In the genomic region with DNA sequence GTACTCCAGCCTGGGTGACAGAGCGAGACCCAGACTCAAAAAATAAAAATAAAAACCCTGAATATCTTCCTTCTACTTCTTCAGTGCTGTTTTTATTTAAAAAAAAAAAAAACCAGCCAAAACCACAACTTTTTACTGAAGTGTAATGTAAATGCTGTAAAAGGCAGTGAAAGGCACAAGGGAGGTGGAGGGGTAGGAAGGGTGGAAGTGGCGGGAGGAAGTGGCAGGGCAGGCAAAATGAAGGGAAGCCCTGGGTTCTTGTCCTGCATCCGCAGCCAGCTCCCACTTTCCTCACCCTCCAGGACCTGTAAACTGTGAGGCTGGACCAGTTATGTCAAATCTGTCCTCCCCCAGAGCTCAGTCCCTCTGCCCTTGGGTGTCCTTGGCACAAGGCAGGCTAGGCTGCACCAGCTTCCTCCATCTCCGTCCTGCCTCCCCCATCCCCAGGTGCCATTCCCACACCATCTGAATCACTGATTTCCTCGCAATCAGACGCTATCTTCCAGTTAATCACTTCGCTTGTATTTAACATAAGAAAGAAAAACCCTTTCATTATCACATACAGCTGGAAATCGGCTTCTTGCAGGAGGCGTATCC, we compare ENCODE assay signal across 22 cellular contexts. TPM values are rescaled to one million over a fixed set of nuclear protein-coding genes. Genes with fewer than 3 reads are reported as not detected.
A peak's percentile ranks its signal among the peaks of the same experiment; 100 is the strongest.
DNase-seq lines count a peak whose midpoint lies in the region; ATAC-seq and TF ChIP-seq lines count a peak whose summit lies in the region.
"Had no signal": no experiment of that assay in that cellular context is flagged by ENCODE, and none has a peak within 500 bp of the region (broad histone marks: within the 10 kb centered on the region; RNA-seq: fewer than 3 reads in every experiment).

No MANE protein-coding gene starts in this region.

- no peak for TF ChIP-seq POLR2A in heart left ventricle (IDR thresholded peaks at IDR 0.05)
- TF ChIP-seq POLR2A in tibial nerve (IDR thresholded peaks at IDR 0.05), result no peak

- 77 to 84% (median 83%) methylated on average over 9 of the region's 9 CpGs for WGBS in heart left ventricle, 4 donors
- 76 to 83% methylated on average over 9 of the region's 9 CpGs for WGBS in tibial nerve, 2 donors

- H3K9me3 ChIP-seq in heart left ventricle, result no peaks in the 10 kb centered on the region
- no peaks in the 10 kb centered on the region for H3K9me3 ChIP-seq in right atrium auricular region
- H3K9me3 ChIP-seq in upper lobe of right lung, result no peaks in the 10 kb centered on the region
- no peaks in the 10 kb centered on the region for H3K9me3 ChIP-seq in tibial nerve
- H3K9me3 ChIP-seq: spleen had no signal

- TF ChIP-seq EP300 in tibial nerve (IDR thresholded peaks at IDR 0.05), result no peak

- H3K4me3 Mint-ChIP-seq in WTC11 (no peak overlapping the region), memory B cell (no peak overlapping the region)
- H3K4me3 Mint-ChIP-seq: activated T-cell treated with anti-CD3 and anti-CD28 coated beads, Interleukin-2, amount 50 U/mL, for 24 hours; stimulated activated memory B cell treated with anti-CD40 and anti-IgM and Interleukin-4, amounts not matched to agents 10 μg/mL and 1 μg/mL and 100 μg/mL, for 72 hours had no signal

- H3K27ac Mint-ChIP-seq in WTC11, result no peak overlapping the region; the same call in 1 of the 2 replicates
- H3K27ac Mint-ChIP-seq in memory B cell, result peak overlapping the region; percentile 2
- H3K27ac Mint-ChIP-seq: activated T-cell treated with anti-CD3 and anti-CD28 coated beads, Interleukin-2, amount 50 U/mL, for 24 hours had no signal

- CTCF ChIA-PET in WTC11 (lab: Charles Lee), result interaction anchor here (1.5 kb wide), 2 partner anchors 55 to 210 kb away, joined by 3 read pairs; partner anchors contain the start of gene AP5S1

- H3K4me3 ChIP-seq in heart left ventricle, result no peak overlapping the region
- no peak overlapping the region for H3K4me3 ChIP-seq in right atrium auricular region
- H3K4me3 ChIP-seq in upper lobe of right lung, result no peak overlapping the region
- no peak overlapping the region for H3K4me3 ChIP-seq in tibial nerve
- H3K4me3 ChIP-seq: lung, spleen had no signal

- H3K36me3 Mint-ChIP-seq in WTC11 (peaks cover 16% of the 10 kb centered on the region), memory B cell (peaks cover 16% of the 10 kb centered on the region)

- no peaks in the 10 kb centered on the region for H3K27me3 ChIP-seq in heart left ventricle
- no peaks in the 10 kb centered on the region for H3K27me3 ChIP-seq in right atrium auricular region
- H3K27me3 ChIP-seq in upper lobe of right lung, result no peaks in the 10 kb centered on the region
- H3K27me3 ChIP-seq in tibial nerve, result no peaks in the 10 kb centered on the region
- H3K27me3 ChIP-seq: spleen had no signal

- H3K27me3 Mint-ChIP-seq in WTC11 (ENCODE audit: low read depth) (no peaks in the 10 kb centered on the region), memory B cell (no peaks in the 10 kb centered on the region)
- H3K27me3 Mint-ChIP-seq: activated T-cell treated with anti-CD3 and anti-CD28 coated beads, Interleukin-2, amount 50 U/mL, for 24 hours; stimulated activated memory B cell treated with anti-CD40 and anti-IgM and Interleukin-4, amounts not matched to agents 10 μg/mL and 1 μg/mL and 100 μg/mL, for 72 hours had no signal

- TF ChIP-seq CTCF in heart left ventricle (IDR thresholded peaks at IDR 0.05), result no peak
- TF ChIP-seq CTCF in right atrium auricular region (IDR thresholded peaks at IDR 0.05), result no peak
- TF ChIP-seq CTCF in WTC11 (IDR thresholded peaks at IDR 0.05), result no peak
- no peak for TF ChIP-seq CTCF in upper lobe of right lung (IDR thresholded peaks at IDR 0.05)
- TF ChIP-seq CTCF in tibial nerve (IDR thresholded peaks at IDR 0.05), result no peak

- POLR2A ChIA-PET in WTC11 (lab: Charles Lee), result no interaction called here

- H3K27ac ChIP-seq in heart left ventricle, result no peak overlapping the region
- H3K27ac ChIP-seq in right atrium auricular region, result no peak overlapping the region
- H3K27ac ChIP-seq in upper lobe of right lung, result no peak overlapping the region
- H3K27ac ChIP-seq in tibial nerve, result no peak overlapping the region
- H3K27ac ChIP-seq: spleen had no signal

- intact Hi-C loops in heart left ventricle (cut with DNase I), result no loop called here
- intact Hi-C loops in upper lobe of right lung (cut with DNase I), result no loop called here

- ATAC-seq in heart left ventricle, result peak in 3 of 4 donors; percentile 23 to 29 (median 23)
- peak; percentile 16; the same call in 1 of the 2 replicates for ATAC-seq in WTC11
- ATAC-seq in memory B cell (ENCODE audit: low read depth), result no peak
- peak; percentile 24 for ATAC-seq in upper lobe of right lung
- ATAC-seq in HG02623 (IDR thresholded peaks at IDR 0.05; ENCODE audit: unreplicated experiment), result no peak
- no peak for ATAC-seq in HG03432 (IDR thresholded peaks at IDR 0.05; ENCODE audit: unreplicated experiment)
- ATAC-seq: stimulated activated memory B cell treated with anti-CD40 and anti-IgM and Interleukin-4, amounts not matched to agents 10 μg/mL and 1 μg/mL and 100 μg/mL, for 72 hours had no signal

- H3K4me1 ChIP-seq in heart left ventricle (peaks cover 0 to 14% (median 0%) of the 10 kb centered on the region in 12 donors), right atrium auricular region (peaks cover 0 to 20% of the 10 kb centered on the region in 2 donors), upper lobe of right lung (no peaks in the 10 kb centered on the region), tibial nerve (peaks cover 0 to 21% (median 2%) of the 10 kb centered on the region in 4 donors)

- H3K4me1 Mint-ChIP-seq in WTC11 (peaks cover 7% of the 10 kb centered on the region), memory B cell (peaks cover 12% of the 10 kb centered on the region)

- DNase-seq in heart left ventricle (no peak), right atrium auricular region (ENCODE audit: low spot score) (no peak), WTC11 (ENCODE audit: low spot score) (no peak), memory B cell (ENCODE audit: low spot score in 2 of 2) (no peak), upper lobe of right lung (no peak), tibial nerve (ENCODE audit: low spot score in 2 of 2) (no peak)
- DNase-seq: activated CD4-positive, alpha-beta T cell treated with anti-CD3 and anti-CD28 coated beads for 48 hours; activated naive CD4-positive, alpha-beta T cell; activated T-cell treated with anti-CD3 and anti-CD28 coated beads, Interleukin-2, amount 50 U/mL, for 24 hours; amygdala; C1 segment of cervical spinal cord; caudate nucleus; dermis blood vessel endothelial cell; MM.1S; NCI-H146; NCI-H524 treated with DMSO at 0.1 percent for 48 hours; spleen; stimulated activated CD4-positive, alpha-beta T cell treated with anti-CD3 and anti-CD28 coated beads, Interleukin-4, amount 100 ng/mL, for 1 hour had no signal

- H3K9me3 Mint-ChIP-seq in WTC11 (no peaks in the 10 kb centered on the region), memory B cell (no peaks in the 10 kb centered on the region)
- H3K9me3 Mint-ChIP-seq: activated T-cell treated with anti-CD3 and anti-CD28 coated beads, Interleukin-2, amount 50 U/mL, for 24 hours; stimulated activated memory B cell treated with anti-CD40 and anti-IgM and Interleukin-4, amounts not matched to agents 10 μg/mL and 1 μg/mL and 100 μg/mL, for 72 hours had no signal

- H3K36me3 ChIP-seq in heart left ventricle (peaks cover 0 to 55% (median 24%) of the 10 kb centered on the region in 9 donors), right atrium auricular region (peaks cover 9% of the 10 kb centered on the region), upper lobe of right lung (peaks cover 21% of the 10 kb centered on the region), tibial nerve (peaks cover 0 to 46% (median 0%) of the 10 kb centered on the region in 3 donors)

TF ChIP-seq in WTC11, 78 proteins besides CTCF, POLR2A, EP300 and RAD21 (continues in another document):
- TF ChIP-seq ATF3 (CRISPR knock-in tag; conservative IDR thresholded peaks at IDR 0.05), result no peak
- no peak for TF ChIP-seq MLX (CRISPR knock-in tag; IDR thresholded peaks at IDR 0.05)
- TF ChIP-seq TEAD1 (CRISPR knock-in tag; IDR thresholded peaks at IDR 0.05), result no peak

RNA-seq across cellular contexts. Expression of gene PANK2, which starts 13.7 kb away (rescaled TPM):
- total RNA-seq in heart left ventricle (10 to 100 TPM; 15.9 to 28.9 (median 18.1) TPM), right atrium auricular region (10 to 100 TPM; 15.5 to 19.5 TPM), WTC11 (2021) (60.3 to 63.7 TPM (median 62.7 TPM) in 3 replicates), upper lobe of right lung (37.6 TPM), tibial nerve (10 to 100 TPM; 58.2 to 79.7 (median 64.2) TPM)
- polyA plus RNA-seq in heart left ventricle, result 10 to 100 TPM; 13.9 to 24.2 TPM

RNA-seq across cellular contexts. Expression of gene MAVS, which starts 28.8 kb away (rescaled TPM):
- total RNA-seq in heart left ventricle (10 to 100 TPM; 32.5 to 74.0 (median 43.3) TPM), right atrium auricular region (10 to 100 TPM; 27.5 to 29.7 TPM), WTC11 (2021) (23.4 to 26.0 TPM (median 24.4 TPM) in 3 replicates), upper lobe of right lung (41.5 TPM), tibial nerve (10 to 100 TPM; 34.5 to 49.8 (median 39.3) TPM)
- polyA plus RNA-seq in heart left ventricle, result 10 to 100 TPM; 41.8 to 49.6 TPM

RNA-seq across cellular contexts. Expression of gene AP5S1, which starts 55.1 kb away (rescaled TPM):
- total RNA-seq in heart left ventricle (10 to 100 TPM; 10.5 to 18.6 (median 12.0) TPM), right atrium auricular region (10 to 100 TPM; 14.6 to 17.3 TPM), WTC11 (2021) (2.8 to 4.1 TPM (median 3.1 TPM) in 3 replicates), upper lobe of right lung (13.1 TPM), tibial nerve (10 to 100 TPM in 3 of 4 donors, 1 to 10 TPM in 1; 9.4 to 20.7 (median 14.9) TPM)
- polyA plus RNA-seq in heart left ventricle, result 10 to 100 TPM in 1 of 2 donors, 1 to 10 TPM in 1; 9.5 to 10.5 TPM

Comparison
In these comparisons a context has a peak if more than half of its experiments do, and no peak if none do; other contexts are left out.
1. ATAC-seq: peak in heart left ventricle (3 of 4), WTC11 (single experiment) and upper lobe of right lung (single experiment); none in memory B cell (single experiment), HG02623 (single experiment) and HG03432 (single experiment).